ENCODE assay signal across 1 cellular context in genomic region chr19:2427323-2428026, GRCh38.
TF ChIP-seq lines count a peak whose summit lies in the region.

Gene TIMM13, minus strand, starts transcription at chr19:2427586. Its CDS starts 53 bp downstream, at chr19:2427533.

TF ChIP-seq in K562, 482 proteins besides CTCF, POLR2A, EP300 and RAD21 (continued from another document and continues in another):
- TF ChIP-seq GTF3C2 (IDR thresholded peaks at IDR 0.05; ENCODE audit: borderline replicate concordance, extremely low read depth, insufficient read length) (no peak), SLC30A9 (CRISPR knock-in tag; IDR thresholded peaks at IDR 0.05) (no peak), MYBL2 (IDR thresholded peaks at IDR 0.05; ENCODE audit: low read depth) (no peak), MYBL2 (CRISPR knock-in tag; IDR thresholded peaks at IDR 0.05; ENCODE audit: borderline replicate concordance) (no peak), TOE1 (IDR thresholded peaks at IDR 0.05; ENCODE audit: borderline replicate concordance) (peak; percentile 99), TOE1 (CRISPR knock-in tag; IDR thresholded peaks at IDR 0.05; ENCODE audit: borderline replicate concordance, low read depth) (no peak), NCOA6 (IDR thresholded peaks at IDR 0.05) (no peak), ZNF395 (CRISPR knock-in tag; IDR thresholded peaks at IDR 0.05) (no peak; the same call in 1 of the 2 replicates), PYGO2 (tag; IDR thresholded peaks at IDR 0.05) (no peak), ZNF197 (CRISPR knock-in tag; IDR thresholded peaks at IDR 0.05; ENCODE audit: low read depth) (peak; percentile 69), ETV5 (CRISPR knock-in tag; IDR thresholded peaks at IDR 0.05; ENCODE audit: low read depth) (peak; percentile 69; the same call in 1 of the 2 replicates), RBM25 (IDR thresholded peaks at IDR 0.05; ENCODE audit: low read depth, low read length, severe bottlenecking) (no peak), RFX1 (IDR thresholded peaks at IDR 0.05) (no peak), CCNT2 (IDR thresholded peaks at IDR 0.05; ENCODE audit: borderline replicate concordance, extremely low read depth, insufficient read length, low read depth, low read length) (peak; percentile 64), BCLAF1 (IDR thresholded peaks at IDR 0.05; ENCODE audit: borderline replicate concordance in 1 of 2, control insufficient read depth in 1 of 2, low read depth in 2 of 2, low read length in 1 of 2) (no peak), U2AF2 (optimal IDR thresholded peaks at IDR 0.05; ENCODE audit: low read depth, low read length) (no peak), HDAC8 (tag; IDR thresholded peaks at IDR 0.05) (peak; percentile 76; the same call in 1 of the 2 replicates), SNRNP70 (optimal IDR thresholded peaks at IDR 0.05; ENCODE audit: low read depth, low read length) (no peak), SP2 (IDR thresholded peaks at IDR 0.05; ENCODE audit: extremely low read depth, low read depth, low read length, poor library complexity, severe bottlenecking) (no peak), ZBTB17 (CRISPR knock-in tag; IDR thresholded peaks at IDR 0.05) (peak; percentile 89), ZNF311 (CRISPR knock-in tag; IDR thresholded peaks at IDR 0.05) (0 out of 2 replicates have a peak, but pooled peaks have one; percentile 38), DACH1 (IDR thresholded peaks at IDR 0.05; ENCODE audit: partially characterized antibody) (no peak), RHOXF2B (CRISPR knock-in tag; conservative IDR thresholded peaks at IDR 0.05) (no peak), GATA2 (CRISPR knock-in tag; IDR thresholded peaks at IDR 0.05) (no peak), ZNF133 (CRISPR knock-in tag; IDR thresholded peaks at IDR 0.05) (no peak), TAF7 (tag; IDR thresholded peaks at IDR 0.05) (no peak), NR3C1 (CRISPR knock-in tag; IDR thresholded peaks at IDR 0.05) (no peak), ZNF695 (CRISPR knock-in tag; IDR thresholded peaks at IDR 0.05) (no peak), RBM22 (IDR thresholded peaks at IDR 0.05; ENCODE audit: low read depth, low read length, poor library complexity, severe bottlenecking) (no peak), FOS (IDR thresholded peaks at IDR 0.05; ENCODE audit: extremely low read depth, insufficient read length) (no peak), HLTF (IDR thresholded peaks at IDR 0.05) (no peak), MGA (IDR thresholded peaks at IDR 0.05) (peak; percentile 86), ZNF232 (CRISPR knock-in tag; IDR thresholded peaks at IDR 0.05) (no peak), FOXP4 (CRISPR knock-in tag; IDR thresholded peaks at IDR 0.05; ENCODE audit: borderline replicate concordance) (0 out of 2 replicates have a peak, but pooled peaks have one; percentile 51), NFRKB (IDR thresholded peaks at IDR 0.05; ENCODE audit: low read depth) (no peak), IRF9 (tag; IDR thresholded peaks at IDR 0.05) (peak; percentile 29; the same call in 1 of the 2 replicates), CBFB (CRISPR knock-in tag; IDR thresholded peaks at IDR 0.05) (no peak)
- TF ChIP-seq, protein P1, sequence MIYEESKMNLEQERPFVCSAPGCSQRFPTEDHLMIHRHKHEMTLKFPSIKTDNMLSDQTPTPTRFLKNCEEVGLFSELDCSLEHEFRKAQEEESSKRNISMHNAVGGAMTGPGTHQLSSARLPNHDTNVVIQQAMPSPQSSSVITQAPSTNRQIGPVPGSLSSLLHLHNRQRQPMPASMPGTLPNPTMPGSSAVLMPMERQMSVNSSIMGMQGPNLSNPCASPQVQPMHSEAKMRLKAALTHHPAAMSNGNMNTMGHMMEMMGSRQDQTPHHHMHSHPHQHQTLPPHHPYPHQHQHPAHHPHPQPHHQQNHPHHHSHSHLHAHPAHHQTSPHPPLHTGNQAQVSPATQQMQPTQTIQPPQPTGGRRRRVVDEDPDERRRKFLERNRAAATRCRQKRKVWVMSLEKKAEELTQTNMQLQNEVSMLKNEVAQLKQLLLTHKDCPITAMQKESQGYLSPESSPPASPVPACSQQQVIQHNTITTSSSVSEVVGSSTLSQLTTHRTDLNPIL (CRISPR knock-in tag; IDR thresholded peaks at IDR 0.05) = no peak
